In the genomic region with DNA sequence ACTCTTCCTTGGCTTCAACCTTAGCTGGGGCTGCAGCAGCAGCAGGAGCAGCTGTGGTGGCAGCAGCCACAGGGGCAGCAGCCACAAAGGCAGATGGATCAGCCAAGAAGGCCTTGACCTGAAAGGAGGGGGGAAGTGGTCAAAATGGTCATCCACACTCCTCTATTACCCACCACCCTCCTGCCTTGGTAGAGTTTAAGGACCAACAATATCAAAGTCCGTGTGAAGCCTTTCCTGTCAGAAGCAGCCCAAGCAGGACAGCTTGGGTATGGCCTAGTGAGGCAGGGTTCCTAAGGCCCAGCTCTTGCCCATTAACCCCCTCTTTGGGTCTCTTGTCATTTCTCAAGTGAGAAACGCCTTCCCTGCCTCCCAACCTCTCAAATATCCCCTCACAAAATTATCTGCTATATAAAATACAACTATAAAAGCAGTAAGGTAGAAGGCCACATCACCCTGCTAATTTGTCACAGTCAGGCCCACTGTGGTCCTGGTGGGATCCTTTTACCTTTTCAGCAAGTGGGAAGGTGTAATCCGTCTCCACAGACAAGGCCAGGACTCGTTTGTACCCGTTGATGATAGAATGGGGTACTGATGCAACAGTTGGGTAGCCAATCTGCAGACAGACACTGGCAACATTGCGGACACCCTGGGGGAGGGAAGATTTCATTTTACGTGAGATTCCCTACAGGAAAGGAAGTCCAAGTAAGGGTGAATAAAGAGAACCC, we compare ENCODE assay signal across 8 cellular contexts. TPM values are rescaled to one million over a fixed set of nuclear protein-coding genes. Genes with fewer than 3 reads are reported as not detected.
DNase-seq lines count a peak whose midpoint lies in the region; ATAC-seq, FAIRE-seq and TF ChIP-seq lines count a peak whose summit lies in the region.
"Not testable (repeated sequence)": the region's sequence is repeated elsewhere in the genome, so short reads cannot be mapped to it uniquely, and the experiment has no call there.

No MANE protein-coding gene starts in this region.

- H3K9me2 ChIP-seq in PC-9 (ENCODE audit: insufficient read depth), result not testable (repeated sequence)

- H3K27ac ChIP-seq in A549 (peak overlapping the region in 1 of 2 experiments; percentile 22; a peak in 1 of 6 replicates), PC-9 (peak overlapping the region; percentile 93)
- H3K27ac ChIP-seq in fibroblast of lung (ENCODE audit: insufficient read depth, low read length), result not testable (repeated sequence)

- peaks cover 42% of the 10 kb centered on the region for H4K20me1 ChIP-seq in PC-9 (ENCODE audit: insufficient read depth)
- not testable (repeated sequence) for H4K20me1 ChIP-seq in fibroblast of lung (ENCODE audit: control insufficient read depth, extremely low read depth, insufficient read depth, low read length)

- not testable (repeated sequence) for H3K9ac ChIP-seq in fibroblast of lung (ENCODE audit: insufficient read depth, low read length)

- ATAC-seq in A549, result not testable (repeated sequence)

- DNase-seq in A549 (ENCODE audit: low read depth in 1 of 2, low spot score in 1 of 2); GM06990 (ENCODE audit: extremely low read depth, insufficient read length); PC-9; activated CD4-positive, alpha-beta memory T cell treated with anti-CD3 and anti-CD28 coated beads for 36 hours; activated naive CD8-positive, alpha-beta T cell treated with anti-CD3 and anti-CD28 coated beads for 36 hours; fibroblast of lung (ENCODE audit: low read depth in 2 of 2); osteocyte (ENCODE audit: extremely low spot score, unreplicated experiment): not testable (repeated sequence)

- not testable (repeated sequence) for BruUV-seq in PC-9 (replicated peaks; lab: Mats Ljungman, UMichigan)

- H3K4me1 Mint-ChIP-seq in IgD-negative memory B cell (peaks cover 16 to 33% (median 32%) of the 10 kb centered on the region in 3 donors), osteocyte (ENCODE audit: unreplicated experiment) (peaks cover 47% of the 10 kb centered on the region)
- peaks cover 45% of the 10 kb centered on the region for H3K4me1 Mint-ChIP-seq in activated CD4-positive, alpha-beta memory T cell treated with anti-CD3 and anti-CD28 coated beads for 36 hours (ENCODE audit: low read depth)
- peaks cover 52% of the 10 kb centered on the region for H3K4me1 Mint-ChIP-seq in activated naive CD8-positive, alpha-beta T cell treated with anti-CD3 and anti-CD28 coated beads for 36 hours

- H2AFZ ChIP-seq in PC-9; fibroblast of lung (ENCODE audit: low read length): not testable (repeated sequence)

- H3K79me2 ChIP-seq in PC-9 (ENCODE audit: low read depth) (peaks cover 68% of the 10 kb centered on the region), fibroblast of lung (ENCODE audit: control insufficient read depth, insufficient read depth, low read length) (peaks cover 64% of the 10 kb centered on the region)

- H3K27me3 Mint-ChIP-seq in IgD-negative memory B cell; activated CD4-positive, alpha-beta memory T cell treated with anti-CD3 and anti-CD28 coated beads for 36 hours; osteocyte (ENCODE audit: unreplicated experiment): not testable (repeated sequence)
- H3K27me3 Mint-ChIP-seq in activated naive CD8-positive, alpha-beta T cell treated with anti-CD3 and anti-CD28 coated beads for 36 hours, result peaks cover 16% of the 10 kb centered on the region

- H3K4me3 Mint-ChIP-seq in IgD-negative memory B cell, result peak overlapping the region in 3 of 4 donors; percentile 12 to 95 (median 52)
- H3K4me3 Mint-ChIP-seq in activated CD4-positive, alpha-beta memory T cell treated with anti-CD3 and anti-CD28 coated beads for 36 hours, result peak overlapping the region; percentile 51
- peak overlapping the region; percentile 92 for H3K4me3 Mint-ChIP-seq in activated naive CD8-positive, alpha-beta T cell treated with anti-CD3 and anti-CD28 coated beads for 36 hours
- H3K4me3 Mint-ChIP-seq in osteocyte (ENCODE audit: unreplicated experiment), result not testable (repeated sequence)

- intact Hi-C loops in PC-9 (cut with micrococcal nuclease; ENCODE audit: unreplicated experiment), result not testable (repeated sequence)
- intact Hi-C loops in activated CD4-positive, alpha-beta memory T cell treated with anti-CD3 and anti-CD28 coated beads for 36 hours (cut with micrococcal nuclease), result loop anchor here (5.0 kb wide), 1 partner anchor 210 kb away; a partner anchor contains a TSS

- FAIRE-seq in A549 (lab: Jason Lieb, UNC), result not testable (repeated sequence)

- not testable (repeated sequence) for TF ChIP-seq EP300 in A549 (IDR thresholded peaks at IDR 0.05)

- CTCF ChIA-PET in A549 (lab: Yijun Ruan, JAX), result interaction anchor here (0.6 to 18.1 kb wide), 4 partner anchors 28 to 78 kb away, joined by 3 to 308 read pairs (median 4); no protein-coding TSS in a partner anchor
- CTCF ChIA-PET in PC-9 (lab: Charles Lee); activated CD4-positive, alpha-beta memory T cell treated with anti-CD3 and anti-CD28 coated beads for 36 hours (lab: Charles Lee): not testable (repeated sequence)

- H3K4me2 ChIP-seq in A549, result peak overlapping the region; percentile 99
- peak overlapping the region; percentile 100 for H3K4me2 ChIP-seq in PC-9
- peak overlapping the region; percentile 45 for H3K4me2 ChIP-seq in fibroblast of lung (ENCODE audit: extremely low read depth, insufficient read depth, low read length)

- H3K9me3 ChIP-seq in A549; PC-9 (ENCODE audit: insufficient read depth, low read depth); fibroblast of lung (ENCODE audit: control insufficient read depth, insufficient read depth, low read depth, low read length): not testable (repeated sequence)

- H3K4me1 ChIP-seq in A549, result peaks cover 54% of the 10 kb centered on the region
- peaks cover 46% of the 10 kb centered on the region for H3K4me1 ChIP-seq in PC-9 (replicated peaks; ENCODE audit: insufficient read depth)
- peaks cover 22% of the 10 kb centered on the region for H3K4me1 ChIP-seq in fibroblast of lung (ENCODE audit: control insufficient read depth, extremely low read depth, insufficient read depth, low read length)

- H3F3A ChIP-seq in PC-9 (ENCODE audit: insufficient read depth, low read depth), result peaks cover 63% of the 10 kb centered on the region

- not testable (repeated sequence) for H3K4me3 ChIP-seq in A549; fibroblast of lung (replicated peaks in 1 of 4; ENCODE audit: control extremely low read depth in 1 of 4, insufficient read depth in 1 of 4, low read depth in 3 of 4, low read length in 4 of 4)
- peak overlapping the region; percentile 97 for H3K4me3 ChIP-seq in GM06990 (replicated peaks; ENCODE audit: low read depth, low read length)
- peak overlapping the region; percentile 64 for H3K4me3 ChIP-seq in PC-9

- H3K27me3 ChIP-seq in GM06990 (replicated peaks; ENCODE audit: control insufficient read depth, insufficient read depth, low read length); PC-9 (ENCODE audit: insufficient read depth, low read depth); fibroblast of lung (ENCODE audit: control insufficient read depth, insufficient read depth, low read length): not testable (repeated sequence)

- not testable (repeated sequence) for TF ChIP-seq POLR2A in A549 (IDR thresholded peaks at IDR 0.05; ENCODE audit: low read length)

- not testable (repeated sequence) for TF ChIP-seq RAD21 in A549 (conservative IDR thresholded peaks at IDR 0.05 in 1 of 2, IDR thresholded peaks at IDR 0.05 in 1 of 2)

- H3K9me3 Mint-ChIP-seq in IgD-negative memory B cell; activated CD4-positive, alpha-beta memory T cell treated with anti-CD3 and anti-CD28 coated beads for 36 hours; activated naive CD8-positive, alpha-beta T cell treated with anti-CD3 and anti-CD28 coated beads for 36 hours; osteocyte (ENCODE audit: unreplicated experiment): not testable (repeated sequence)

- H3K36me3 Mint-ChIP-seq in IgD-negative memory B cell, result not testable (repeated sequence)
- H3K36me3 Mint-ChIP-seq in activated CD4-positive, alpha-beta memory T cell treated with anti-CD3 and anti-CD28 coated beads for 36 hours, result peaks cover 60% of the 10 kb centered on the region
- H3K36me3 Mint-ChIP-seq in activated naive CD8-positive, alpha-beta T cell treated with anti-CD3 and anti-CD28 coated beads for 36 hours, result peaks cover 65% of the 10 kb centered on the region
- peaks cover 20% of the 10 kb centered on the region for H3K36me3 Mint-ChIP-seq in osteocyte (ENCODE audit: unreplicated experiment)

- 77% methylated on average over 7 of the region's 7 CpGs for WGBS in A549 (ENCODE audit: missing lambda C conversion rate)

- H3K36me3 ChIP-seq in GM06990 (ENCODE audit: control insufficient read depth, insufficient read depth, low read length), result peaks cover 17% of the 10 kb centered on the region
- peaks cover 28% of the 10 kb centered on the region for H3K36me3 ChIP-seq in PC-9 (ENCODE audit: low read depth)
- peaks cover 17% of the 10 kb centered on the region for H3K36me3 ChIP-seq in fibroblast of lung (ENCODE audit: control insufficient read depth, insufficient read depth, low read length)

- TF ChIP-seq CTCF in A549 (IDR thresholded peaks at IDR 0.05); GM06990 (IDR thresholded peaks at IDR 0.05; ENCODE audit: insufficient read depth, low read length, poor library complexity, severe bottlenecking); PC-9 (conservative IDR thresholded peaks at IDR 0.05); fibroblast of lung (conservative IDR thresholded peaks at IDR 0.05 in 1 of 2, IDR thresholded peaks at IDR 0.05 in 1 of 2; ENCODE audit: low read depth in 1 of 2, low read length in 2 of 2); osteocyte (IDR thresholded peaks at IDR 0.05): not testable (repeated sequence)

- H3K27ac Mint-ChIP-seq in IgD-negative memory B cell, result peak overlapping the region in 2 of 3 donors; percentile 31 to 95
- peak overlapping the region; percentile 76 for H3K27ac Mint-ChIP-seq in activated CD4-positive, alpha-beta memory T cell treated with anti-CD3 and anti-CD28 coated beads for 36 hours
- peak overlapping the region; percentile 99 for H3K27ac Mint-ChIP-seq in activated naive CD8-positive, alpha-beta T cell treated with anti-CD3 and anti-CD28 coated beads for 36 hours
- peak overlapping the region; percentile 71 for H3K27ac Mint-ChIP-seq in osteocyte (ENCODE audit: unreplicated experiment)

- POLR2A ChIA-PET in A549 (lab: Yijun Ruan, JAX), result not testable (repeated sequence)
- POLR2A ChIA-PET in PC-9 (lab: Charles Lee; ENCODE audit: unreplicated experiment), result interaction anchor here (0.6 to 0.9 kb wide), 2 partner anchors 34 to 35 kb away, joined by 3 to 8 read pairs; no protein-coding TSS in a partner anchor
- POLR2A ChIA-PET in activated CD4-positive, alpha-beta memory T cell treated with anti-CD3 and anti-CD28 coated beads for 36 hours (lab: Charles Lee), result interaction anchor here (0.9 to 10.1 kb wide), 9 partner anchors 9 to 189 kb away, joined by 3 to 208 read pairs (median 5); a partner anchor contains a TSS

RNA-seq across cellular contexts. Expression of a gene that starts 2.5 kb away (rescaled TPM):
- 64.1 and 81.5 TPM in 2 replicates for polyA plus RNA-seq in A549 (2011; rRNA removed)
- polyA plus RNA-seq in A549 (2012; cell fraction: cytosol; rRNA removed), result 72.5 and 73.2 TPM in 2 replicates
- 193 and 238 TPM in 2 replicates for polyA plus RNA-seq in A549 (2012; cell fraction: nucleus; rRNA removed)
- polyA plus RNA-seq in A549 (2017; fragmentation: RNase III; extraction: RNeasy Plus Mini Kit Qiagen cat#74134 plus additional on column Dnase treatment), result 43.2 to 50.8 TPM (median 45.8 TPM) in 3 replicates
- polyA minus RNA-seq in A549 (2011; rRNA and poly(A)+ RNA removed), result 224 and 252 TPM in 2 replicates
- polyA plus RNA-seq in IgD-negative memory B cell, result 18.4 TPM
- total RNA-seq in PC-9 (2021), result 116 and 119 TPM in 2 replicates
- 100 to 1,000 TPM; 121 TPM for total RNA-seq in activated CD4-positive, alpha-beta memory T cell treated with anti-CD3 and anti-CD28 coated beads for 36 hours
- total RNA-seq in activated naive CD8-positive, alpha-beta T cell treated with anti-CD3 and anti-CD28 coated beads for 36 hours, result 100 to 1,000 TPM; 143 to 146 TPM
- 86.8 and 93.1 TPM in 2 replicates for total RNA-seq in fibroblast of lung
- 30.8 and 45.8 TPM in 2 replicates for polyA plus RNA-seq in fibroblast of lung
- 35.6 and 52.5 TPM in 2 replicates for polyA plus RNA-seq in fibroblast of lung (2012)
- 310 and 482 TPM in 2 replicates for polyA minus RNA-seq in fibroblast of lung (ENCODE audit: low replicate concordance)
- total RNA-seq in osteocyte, result 106 and 115 TPM in 2 replicates

RNA-seq across cellular contexts. Expression of a gene that starts 3.9 kb away (rescaled TPM):
- polyA plus RNA-seq in A549 (2011; rRNA removed) (5,441 and 7,182 TPM in 2 replicates), A549 (2017; fragmentation: RNase III; extraction: RNeasy Plus Mini Kit Qiagen cat#74134 plus additional on column Dnase treatment) (3,449 to 3,524 TPM (median 3,456 TPM) in 3 replicates), IgD-negative memory B cell (2,020 TPM), fibroblast of lung (5,137 and 6,435 TPM in 2 replicates)
- 7,109 and 7,241 TPM in 2 replicates for polyA plus RNA-seq in A549 (2012; cell fraction: cytosol; rRNA removed)
- 3,292 and 3,609 TPM in 2 replicates for polyA plus RNA-seq in A549 (2012; cell fraction: nucleus; rRNA removed)
- polyA minus RNA-seq in A549 (2011; rRNA and poly(A)+ RNA removed), result 4,371 and 5,632 TPM in 2 replicates
- total RNA-seq in PC-9 (2021) (2,334 and 2,540 TPM in 2 replicates), fibroblast of lung (3,063 and 3,837 TPM in 2 replicates), osteocyte (2,037 TPM in 2 replicates)
- 1,000 to 10,000 TPM; 4,273 to 4,368 TPM for total RNA-seq in activated CD4-positive, alpha-beta memory T cell treated with anti-CD3 and anti-CD28 coated beads for 36 hours
- total RNA-seq in activated naive CD8-positive, alpha-beta T cell treated with anti-CD3 and anti-CD28 coated beads for 36 hours, result 1,000 to 10,000 TPM; 3,852 to 4,173 TPM
- 2,788 and 3,168 TPM in 2 replicates for polyA plus RNA-seq in fibroblast of lung (2012)
- polyA minus RNA-seq in fibroblast of lung (ENCODE audit: low replicate concordance), result 5,479 and 5,944 TPM in 2 replicates

Comparison
In these comparisons a context has a peak if more than half of its experiments do, and no peak if none do; other contexts are left out.
1. H3K4me2 ChIP-seq: peak in every context shown above with its lines; median percentile 100 in PC-9; 99 in A549; 45 in fibroblast of lung.